10 cellular contexts compared by ENCODE assay signal in the genomic region with DNA sequence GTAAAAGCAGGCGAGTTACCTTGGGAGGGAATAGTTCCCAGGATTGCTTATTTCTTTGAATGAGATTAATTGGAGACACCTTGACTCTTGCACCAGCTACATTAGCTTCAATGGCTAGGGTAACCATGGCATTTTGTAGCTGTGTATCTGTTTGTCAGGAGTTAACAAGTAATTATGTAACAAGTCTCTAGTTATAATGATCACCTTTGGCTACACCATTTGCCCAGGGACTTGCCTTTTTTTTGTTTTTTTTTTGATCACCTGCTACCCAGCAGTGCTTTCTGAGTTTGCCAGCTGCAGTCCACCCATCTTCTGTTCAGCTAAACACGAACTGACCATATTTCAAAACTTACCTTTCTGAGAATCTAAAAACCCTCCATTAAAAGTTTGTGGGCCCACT. TPM values are rescaled to one million over a fixed set of nuclear protein-coding genes. Genes with fewer than 3 reads are reported as not detected.
DNase-seq lines count a peak whose midpoint lies in the region; ATAC-seq, FAIRE-seq and TF ChIP-seq lines count a peak whose summit lies in the region.
"Had no signal": no experiment of that assay in that cellular context is flagged by ENCODE, and none has a peak within 500 bp of the region (broad histone marks: within the 10 kb centered on the region; RNA-seq: fewer than 3 reads in every experiment).

No MANE protein-coding gene starts in this region.

- POLR2A ChIA-PET in OCI-LY7 (lab: Charles Lee): interaction anchor here (0.6 to 3.8 kb wide), 8 partner anchors 17 to 386 kb away, joined by 3 to 14 read pairs (median 3); no protein-coding TSS in a partner anchor

- peak overlapping the region; percentile 93 for H3K4me2 ChIP-seq in OCI-LY7 (ENCODE audit: low read length)

- H3K36me3 ChIP-seq in left ventricle myocardium inferior (no peaks in the 10 kb centered on the region), OCI-LY7 (ENCODE audit: insufficient read depth, low read length) (peaks cover 5% of the 10 kb centered on the region), iPS-18a (ENCODE audit: control insufficient read depth, low read depth, low read length) (no peaks in the 10 kb centered on the region)
- H3K36me3 ChIP-seq: thoracic aorta had no signal

- DNase-seq in left ventricle myocardium inferior (no peak), Right ventricle myocardium superior (no peak), OCI-LY7 (ENCODE audit: low spot score) (peak; percentile 7), cortex of kidney (lab: John Stamatoyannopoulos, UW) (no peak), RCC 7860 (ENCODE audit: low spot score) (no peak)
- no peak for DNase-seq in stimulated activated CD4-positive, alpha-beta T cell treated with anti-CD3 and anti-CD28 coated beads, Interleukin-4, amount 100 ng/mL, for 1 hour

- 0 out of 2 replicates have a peak, but pooled peaks cover 4% of the 10 kb centered on the region for H4K20me1 ChIP-seq in OCI-LY7 (ENCODE audit: insufficient read depth, low read length)

- peak overlapping the region; percentile 58 for H3K9ac ChIP-seq in iPS-18a (ENCODE audit: low read length)

- no peak for FAIRE-seq in RCC 7860 (lab: Jason Lieb, UNC)
- FAIRE-seq: HepG2 had no signal

- H3K27me3 ChIP-seq in left ventricle myocardium inferior (ENCODE audit: low read depth) (peaks cover 54% of the 10 kb centered on the region), iPS-18a (ENCODE audit: control insufficient read depth, insufficient read depth, low read length) (peaks cover 23% of the 10 kb centered on the region)

- H3K27ac ChIP-seq in left ventricle myocardium inferior (replicated peaks) (no peak overlapping the region), OCI-LY7 (ENCODE audit: low read depth, low read length, poor library complexity, severe bottlenecking) (no peak overlapping the region), iPS-18a (ENCODE audit: low read length) (no peak overlapping the region)
- H3K27ac ChIP-seq: thoracic aorta had no signal

- H3K9me2 ChIP-seq in OCI-LY7 (ENCODE audit: insufficient read depth, low read length): no peaks in the 10 kb centered on the region

- ATAC-seq in Right ventricle myocardium superior (ENCODE audit: poor library complexity) (no peak), GM18870 (IDR thresholded peaks at IDR 0.05; ENCODE audit: unreplicated experiment) (no peak)

- intact Hi-C loops in left ventricle myocardium inferior (cut with micrococcal nuclease): no loop called here
- intact Hi-C loops in Right ventricle myocardium superior (cut with DNase I): no loop called here
- intact Hi-C loops in OCI-LY7 (cut with micrococcal nuclease; ENCODE audit: unreplicated experiment): loop anchor here (5.0 kb wide), 4 partner anchors 190 to 1275 kb away; a partner anchor contains a TSS

- H3K4me3 ChIP-seq in left ventricle myocardium inferior: peak overlapping the region; percentile 80
- peak overlapping the region; percentile 88 for H3K4me3 ChIP-seq in OCI-LY7 (ENCODE audit: low read depth, low read length, poor library complexity, severe bottlenecking)
- H3K4me3 ChIP-seq in iPS-18a (ENCODE audit: low read length): peak overlapping the region; percentile 68

- CTCF ChIA-PET in OCI-LY7 (lab: Charles Lee; ENCODE audit: unreplicated experiment): no interaction called here

- H3K4me1 ChIP-seq in left ventricle myocardium inferior (peaks cover 27% of the 10 kb centered on the region), OCI-LY7 (ENCODE audit: insufficient read depth, low read length, poor library complexity, severe bottlenecking) (peaks cover 25% of the 10 kb centered on the region), iPS-18a (ENCODE audit: control insufficient read depth, low read depth, low read length) (peaks cover 24% of the 10 kb centered on the region)

- H3K9me3 ChIP-seq in left ventricle myocardium inferior (replicated peaks) (no peaks in the 10 kb centered on the region), OCI-LY7 (ENCODE audit: low read length) (no peaks in the 10 kb centered on the region), iPS-18a (ENCODE audit: control insufficient read depth, low read depth, low read length) (no peaks in the 10 kb centered on the region)
- H3K9me3 ChIP-seq: thoracic aorta had no signal

- peaks cover 18% of the 10 kb centered on the region; the same call in 1 of the 2 replicates for H3K79me2 ChIP-seq in OCI-LY7 (ENCODE audit: insufficient read depth, low read depth, low read length)

- peak overlapping the region; percentile 85; the same call in 1 of the 2 replicates for H2AFZ ChIP-seq in OCI-LY7 (ENCODE audit: low read length)

- no peak for TF ChIP-seq CTCF in left ventricle myocardium inferior (IDR thresholded peaks at IDR 0.05; ENCODE audit: borderline replicate concordance)
- no peak for TF ChIP-seq CTCF in OCI-LY7 (conservative IDR thresholded peaks at IDR 0.05; ENCODE audit: low read length)

- no TSS peak for BruUV-seq in OCI-LY7 (replicated peaks; lab: Mats Ljungman, UMichigan)

RNA-seq across cellular contexts. Expression of a gene that starts 2.2 kb away (rescaled TPM):
- total RNA-seq in left ventricle myocardium inferior: 0.82 TPM
- total RNA-seq in Right ventricle myocardium superior: 0.67 TPM
- total RNA-seq in OCI-LY7 (2014; rRNA removed; shearing (Covaris generic)): 12.6 and 16.4 TPM in 2 replicates
- total RNA-seq in OCI-LY7 (2022): 32.7 and 33.8 TPM in 2 replicates
